In the genomic region with DNA sequence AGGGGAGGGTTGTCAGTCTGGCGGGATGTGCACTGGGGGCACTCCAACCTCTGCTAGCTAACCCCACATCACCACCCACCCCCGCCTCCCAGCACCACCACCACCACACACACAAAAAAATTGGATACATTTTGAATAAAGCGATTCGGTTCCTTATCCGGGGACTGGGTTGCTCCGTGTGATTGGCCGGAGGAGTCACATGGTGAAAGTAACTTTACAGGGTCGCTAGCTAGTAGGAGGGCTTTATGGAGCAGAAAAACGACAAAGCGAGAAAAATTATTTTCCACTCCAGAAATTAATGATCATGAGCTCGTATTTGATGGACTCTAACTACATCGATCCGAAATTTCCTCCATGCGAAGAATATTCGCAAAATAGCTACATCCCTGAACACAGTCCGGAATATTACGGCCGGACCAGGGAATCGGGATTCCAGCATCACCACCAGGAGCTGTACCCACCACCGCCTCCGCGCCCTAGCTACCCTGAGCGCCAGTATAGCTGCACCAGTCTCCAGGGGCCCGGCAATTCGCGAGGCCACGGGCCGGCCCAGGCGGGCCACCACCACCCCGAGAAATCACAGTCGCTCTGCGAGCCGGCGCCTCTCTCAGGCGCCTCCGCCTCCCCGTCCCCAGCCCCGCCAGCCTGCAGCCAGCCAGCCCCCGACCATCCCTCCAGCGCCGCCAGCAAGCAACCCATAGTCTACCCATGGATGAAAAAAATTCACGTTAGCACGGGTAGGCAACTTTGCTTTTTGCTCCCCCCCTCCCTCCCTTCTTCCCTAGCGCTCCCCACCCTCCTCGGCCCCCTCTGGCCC, we compare ENCODE assay signal across 8 cellular contexts. TPM values are rescaled to one million over a fixed set of nuclear protein-coding genes. Genes with fewer than 3 reads are reported as not detected.
DNase-seq lines count a peak whose midpoint lies in the region; ATAC-seq and TF ChIP-seq lines count a peak whose summit lies in the region.

HOXC4 (plus strand) TSS at position 211 of the 817 bp plus-strand sequence; CDS start at position 299, 88 bp downstream.

- H3K9me3 ChIP-seq in HUES48 (ENCODE audit: control insufficient read depth, insufficient read depth, low read length) (no peaks in the 10 kb centered on the region), lung (ENCODE audit: control insufficient read depth in 2 of 2, insufficient read depth in 1 of 2, low read length in 1 of 2) (peaks cover 0 to 3% of the 10 kb centered on the region in 2 donors), tibial nerve (no peaks in the 10 kb centered on the region)

- H3K36me3 ChIP-seq in HUES48 (ENCODE audit: control insufficient read depth, insufficient read depth, low read length) (no peaks in the 10 kb centered on the region), lung (ENCODE audit: control insufficient read depth in 2 of 2, insufficient read depth in 2 of 2, low read length in 2 of 2) (no peaks in the 10 kb centered on the region), tibial nerve (no peaks in the 10 kb centered on the region)

- peaks cover 100% of the 10 kb centered on the region for H3K27me3 ChIP-seq in HUES48 (ENCODE audit: control insufficient read depth, insufficient read depth, low read length)
- H3K27me3 ChIP-seq in lung (ENCODE audit: control insufficient read depth, insufficient read depth), result peaks cover 2% of the 10 kb centered on the region
- H3K27me3 ChIP-seq in tibial nerve, result peaks cover 0 to 9% of the 10 kb centered on the region in 2 donors

- peaks cover 52% of the 10 kb centered on the region for H3K4me1 ChIP-seq in HUES48 (ENCODE audit: control insufficient read depth, insufficient read depth, low read length)
- peaks cover 0 to 7% of the 10 kb centered on the region in 2 donors for H3K4me1 ChIP-seq in lung (ENCODE audit: control insufficient read depth in 2 of 2, insufficient read depth in 2 of 2, low read length in 2 of 2)
- peaks cover 0 to 71% (median 5%) of the 10 kb centered on the region in 4 donors for H3K4me1 ChIP-seq in tibial nerve

- DNase-seq in ACHN, result peak; percentile 56
- peak; percentile 76 for DNase-seq in astrocyte of the spinal cord (ENCODE audit: low read depth, low spot score)
- DNase-seq in lung (ENCODE audit: low spot score), result no peak
- DNase-seq in tibial nerve (ENCODE audit: low spot score in 2 of 2), result no peak
- no peak for DNase-seq in NCI-H345 (lab: John Stamatoyannopoulos, UW)

- WGBS in lung, 2 donors, result 4 to 6% methylated on average over 33 to 45 of the region's 45 CpGs
- 2 to 14% methylated on average over 42 to 45 of the region's 45 CpGs for WGBS in tibial nerve, 2 donors

- peak in 1 of 2 donors; percentile 34 for TF ChIP-seq EP300 in tibial nerve (IDR thresholded peaks at IDR 0.05)

- H3K27ac ChIP-seq in HUES48 (ENCODE audit: low read depth, low read length) (no peak within 1 kb of the TSS), lung (ENCODE audit: low read depth in 1 of 2, low read length in 1 of 2) (no peak within 1 kb of the TSS), tibial nerve (peak within 1 kb of the TSS; percentile 72 to 89 (median 84))

- no peak for TF ChIP-seq CTCF in astrocyte of the spinal cord (IDR thresholded peaks at IDR 0.05; ENCODE audit: low read depth, low read length)
- no peak for TF ChIP-seq CTCF in lung (IDR thresholded peaks at IDR 0.05; ENCODE audit: control extremely low read depth, extremely low read depth)
- no peak for TF ChIP-seq CTCF in tibial nerve (IDR thresholded peaks at IDR 0.05)

- H3K9ac ChIP-seq in HUES48 (ENCODE audit: low read depth, low read length), result no peak within 1 kb of the TSS

- in situ Hi-C loops in ACHN (cut with HindIII; ENCODE audit: low pct_ligation_motif_present, low pct_unique_long_range_greater_than_20kb, low sequenced_read_pairs) (no loop called here), astrocyte of the spinal cord (cut with HindIII; ENCODE audit: low sequenced_read_pairs) (no loop called here)

- H3K4me3 ChIP-seq in HUES48 (ENCODE audit: low read depth, low read length), result peak within 1 kb of the TSS; percentile 40; the same call in 1 of the 2 replicates
- H3K4me3 ChIP-seq in astrocyte of the spinal cord (ENCODE audit: low read depth, low read length), result peak within 1 kb of the TSS; percentile 69
- no peak within 1 kb of the TSS for H3K4me3 ChIP-seq in lung
- H3K4me3 ChIP-seq in tibial nerve, result peak within 1 kb of the TSS; percentile 49 to 66 (median 52)

- ATAC-seq in GM18909 (IDR thresholded peaks at IDR 0.05; ENCODE audit: poor library complexity, unreplicated experiment), result peak; percentile 42
- ATAC-seq in lung (ENCODE audit: insufficient read depth, low FRiP score), result peak; percentile 63
- ATAC-seq in HG02623 (IDR thresholded peaks at IDR 0.05; ENCODE audit: unreplicated experiment), result no peak

- no peak for TF ChIP-seq POLR2A in tibial nerve (IDR thresholded peaks at IDR 0.05)

RNA-seq across cellular contexts. Expression of gene HOXC4, which starts in this region (rescaled TPM):
- total RNA-seq in lung (under 1 TPM; 0.71 to 0.86 TPM), tibial nerve (1 to 10 TPM; 2.7 to 8.1 (median 4.1) TPM)
- under 1 TPM; 0.18 to 0.31 TPM for polyA plus RNA-seq in lung

Comparison
In these comparisons a context has a peak if more than half of its experiments do, and no peak if none do; other contexts are left out.
1. Peak in ATAC-seq in lung; RNA of the gene not detected or under 1 TPM.
2. DNase-seq: peak in ACHN (single experiment) and astrocyte of the spinal cord (single experiment); none in lung (single experiment), tibial nerve (0 of 2) and NCI-H345 (single experiment).
3. H3K27ac ChIP-seq: peak in tibial nerve (4 of 4); none in HUES48 (single experiment) and lung (0 of 2).